Comparison of ENCODE assay signal across 13 cellular contexts in genomic region chrX:112832481-112833095, GRCh38. TPM values are rescaled to one million over a fixed set of nuclear protein-coding genes. Genes with fewer than 3 reads are reported as not detected.
DNase-seq lines count a peak whose midpoint lies in the region; ATAC-seq, FAIRE-seq and TF ChIP-seq lines count a peak whose summit lies in the region.
"Had no signal": no experiment of that assay in that cellular context is flagged by ENCODE, and none has a peak within 500 bp of the region (broad histone marks: within the 10 kb centered on the region; RNA-seq: fewer than 3 reads in every experiment).

No MANE protein-coding gene starts in this region.

- H3K27me3 ChIP-seq in Caco-2 (replicated peaks; ENCODE audit: control insufficient read depth, insufficient read depth, low read length) (no peaks in the 10 kb centered on the region), astrocyte (ENCODE audit: insufficient read depth, low read length) (no peaks in the 10 kb centered on the region), lung (ENCODE audit: control insufficient read depth, insufficient read depth) (no peaks in the 10 kb centered on the region)

- H3K79me2 ChIP-seq in astrocyte (ENCODE audit: insufficient read depth, low read length): no peaks in the 10 kb centered on the region

- H3K4me3 Mint-ChIP-seq in Caco-2 (ENCODE audit: unreplicated experiment) (peak overlapping the region; percentile 38), astrocyte (ENCODE audit: unreplicated experiment) (no peak overlapping the region)
- H3K4me3 Mint-ChIP-seq in activated CD8-positive, alpha-beta memory T cell treated with anti-CD3 and anti-CD28 coated beads, Interleukin-2, amount 10 ng/mL, durations not matched to agents 7 days and 5 days: no peak overlapping the region
- no peak overlapping the region for H3K4me3 Mint-ChIP-seq in natural killer cell treated with Interleukin-12 subunit alpha and Interleukin-12 subunit beta and Interleukin-15 and Interleukin-18, amount 100 ng/mL, for 72 hours
- H3K4me3 Mint-ChIP-seq: activated naive CD8-positive, alpha-beta T cell treated with anti-CD3 and anti-CD28 coated beads, Interleukin-2, amount 10 ng/mL, durations not matched to agents 7 days and 5 days; neural crest cell had no signal

- H3K4me1 Mint-ChIP-seq in Caco-2 (ENCODE audit: low read depth, unreplicated experiment): peaks cover 11% of the 10 kb centered on the region
- H3K4me1 Mint-ChIP-seq in astrocyte (ENCODE audit: low read depth, unreplicated experiment): peaks cover 15% of the 10 kb centered on the region
- no peaks in the 10 kb centered on the region for H3K4me1 Mint-ChIP-seq in activated CD8-positive, alpha-beta memory T cell treated with anti-CD3 and anti-CD28 coated beads, Interleukin-2, amount 10 ng/mL, durations not matched to agents 7 days and 5 days
- H3K4me1 Mint-ChIP-seq in natural killer cell treated with Interleukin-12 subunit alpha and Interleukin-12 subunit beta and Interleukin-15 and Interleukin-18, amount 100 ng/mL, for 72 hours (ENCODE audit: low read depth in 2 of 2): no peaks in the 10 kb centered on the region
- H3K4me1 Mint-ChIP-seq: activated naive CD8-positive, alpha-beta T cell treated with anti-CD3 and anti-CD28 coated beads, Interleukin-2, amount 10 ng/mL, durations not matched to agents 7 days and 5 days had no signal

- H3K27ac ChIP-seq in astrocyte (ENCODE audit: low read depth, low read length): no peak overlapping the region
- no peak overlapping the region for H3K27ac ChIP-seq in lung (ENCODE audit: low read depth in 1 of 2, low read length in 1 of 2)

- 57 to 94% methylated on average over 3 of the region's 3 CpGs for WGBS in lung, 2 donors

- no peaks in the 10 kb centered on the region for H3K36me3 ChIP-seq in Caco-2 (ENCODE audit: control insufficient read depth, insufficient read depth, low read length)
- H3K36me3 ChIP-seq in astrocyte (ENCODE audit: insufficient read depth, low read length): no peaks in the 10 kb centered on the region
- no peaks in the 10 kb centered on the region for H3K36me3 ChIP-seq in lung (ENCODE audit: control insufficient read depth in 2 of 2, insufficient read depth in 2 of 2, low read length in 2 of 2)

- DNase-seq in Caco-2 (peak; percentile 71 to 79), NCI-H1436 (lab: John Stamatoyannopoulos, UW) (peak; percentile 57), astrocyte (ENCODE audit: low read depth) (peak; percentile 30), lung (ENCODE audit: low spot score) (peak; percentile 77), retina (no peak), foreskin fibroblast (no peak)
- no peak for DNase-seq in activated CD8-positive, alpha-beta memory T cell treated with anti-CD3 and anti-CD28 coated beads, Interleukin-2, amount 10 ng/mL, durations not matched to agents 7 days and 5 days
- DNase-seq in natural killer cell treated with Interleukin-12 subunit alpha and Interleukin-12 subunit beta and Interleukin-15 and Interleukin-18, amount 100 ng/mL, for 72 hours (ENCODE audit: low spot score): no peak
- DNase-seq: activated CD4-positive, alpha-beta T cell treated with anti-CD3 and anti-CD28 coated beads, Interleukin-2, amount 50 U/mL, for 1 hour; activated naive CD8-positive, alpha-beta T cell treated with anti-CD3 and anti-CD28 coated beads, Interleukin-2, amount 10 ng/mL, durations not matched to agents 7 days and 5 days; HCEC 1CT; NCI-H1048 had no signal

- no peak for FAIRE-seq in astrocyte (lab: Jason Lieb, UNC)

- H3K36me3 Mint-ChIP-seq in Caco-2 (ENCODE audit: insufficient read depth, unreplicated experiment) (no peaks in the 10 kb centered on the region), astrocyte (ENCODE audit: low read depth, unreplicated experiment) (no peaks in the 10 kb centered on the region)
- H3K36me3 Mint-ChIP-seq in activated CD8-positive, alpha-beta memory T cell treated with anti-CD3 and anti-CD28 coated beads, Interleukin-2, amount 10 ng/mL, durations not matched to agents 7 days and 5 days: no peaks in the 10 kb centered on the region
- H3K36me3 Mint-ChIP-seq in natural killer cell treated with Interleukin-12 subunit alpha and Interleukin-12 subunit beta and Interleukin-15 and Interleukin-18, amount 100 ng/mL, for 72 hours: no peaks in the 10 kb centered on the region
- H3K36me3 Mint-ChIP-seq: activated naive CD8-positive, alpha-beta T cell treated with anti-CD3 and anti-CD28 coated beads, Interleukin-2, amount 10 ng/mL, durations not matched to agents 7 days and 5 days had no signal

- no peaks in the 10 kb centered on the region for H3K9me3 ChIP-seq in Caco-2
- H3K9me3 ChIP-seq in astrocyte (ENCODE audit: insufficient read depth, low read depth, low read length): no peaks in the 10 kb centered on the region
- no peaks in the 10 kb centered on the region for H3K9me3 ChIP-seq in lung (ENCODE audit: control insufficient read depth in 2 of 2, insufficient read depth in 1 of 2, low read length in 1 of 2)

- H4K20me1 ChIP-seq in astrocyte (ENCODE audit: insufficient read depth, low read length): no peaks in the 10 kb centered on the region

- peak overlapping the region; percentile 73 for H3K27ac Mint-ChIP-seq in Caco-2 (ENCODE audit: unreplicated experiment)
- peak overlapping the region; percentile 69 for H3K27ac Mint-ChIP-seq in astrocyte (ENCODE audit: unreplicated experiment)
- H3K27ac Mint-ChIP-seq in activated CD8-positive, alpha-beta memory T cell treated with anti-CD3 and anti-CD28 coated beads, Interleukin-2, amount 10 ng/mL, durations not matched to agents 7 days and 5 days: no peak overlapping the region
- H3K27ac Mint-ChIP-seq in natural killer cell treated with Interleukin-12 subunit alpha and Interleukin-12 subunit beta and Interleukin-15 and Interleukin-18, amount 100 ng/mL, for 72 hours: no peak overlapping the region
- H3K27ac Mint-ChIP-seq: activated naive CD8-positive, alpha-beta T cell treated with anti-CD3 and anti-CD28 coated beads, Interleukin-2, amount 10 ng/mL, durations not matched to agents 7 days and 5 days had no signal

- H3K9ac ChIP-seq in astrocyte (ENCODE audit: low read length): no peak overlapping the region

- POLR2A ChIA-PET in Caco-2 (lab: Charles Lee): no interaction called here

- no peak overlapping the region for H3K4me2 ChIP-seq in astrocyte (ENCODE audit: low read length)

- H3K27me3 Mint-ChIP-seq in Caco-2 (ENCODE audit: insufficient read depth, unreplicated experiment) (no peaks in the 10 kb centered on the region), astrocyte (ENCODE audit: low read depth, unreplicated experiment) (no peaks in the 10 kb centered on the region)
- no peaks in the 10 kb centered on the region for H3K27me3 Mint-ChIP-seq in activated CD8-positive, alpha-beta memory T cell treated with anti-CD3 and anti-CD28 coated beads, Interleukin-2, amount 10 ng/mL, durations not matched to agents 7 days and 5 days
- H3K27me3 Mint-ChIP-seq in natural killer cell treated with Interleukin-12 subunit alpha and Interleukin-12 subunit beta and Interleukin-15 and Interleukin-18, amount 100 ng/mL, for 72 hours: peaks cover 0 to 5% of the 10 kb centered on the region in 2 donors

- intact Hi-C loops in Caco-2 (cut with micrococcal nuclease; ENCODE audit: unreplicated experiment): loop anchor here (1.0 to 10.0 kb wide), 3 partner anchors 8 to 132 kb away; partner anchors contain the start of gene AMOT

- H3K4me3 ChIP-seq in Caco-2 (ENCODE audit: low read depth, low read length) (no peak overlapping the region), astrocyte (ENCODE audit: insufficient read depth, low read depth, low read length) (no peak overlapping the region), lung (no peak overlapping the region), foreskin fibroblast (ENCODE audit: low read depth in 1 of 2, low read length in 2 of 2) (no peak overlapping the region)

- ATAC-seq in lung (ENCODE audit: insufficient read depth, low FRiP score): peak; percentile 85
- ATAC-seq in activated CD8-positive, alpha-beta memory T cell treated with anti-CD3 and anti-CD28 coated beads, Interleukin-2, amount 10 ng/mL, durations not matched to agents 7 days and 5 days: no peak
- ATAC-seq in natural killer cell treated with Interleukin-12 subunit alpha and Interleukin-12 subunit beta and Interleukin-15 and Interleukin-18, amount 100 ng/mL, for 72 hours: no peak

- no peaks in the 10 kb centered on the region for H3K9me3 Mint-ChIP-seq in Caco-2 (ENCODE audit: unreplicated experiment)
- no peaks in the 10 kb centered on the region for H3K9me3 Mint-ChIP-seq in astrocyte (ENCODE audit: unreplicated experiment)
- H3K9me3 Mint-ChIP-seq in activated CD8-positive, alpha-beta memory T cell treated with anti-CD3 and anti-CD28 coated beads, Interleukin-2, amount 10 ng/mL, durations not matched to agents 7 days and 5 days (ENCODE audit: low read depth): no peaks in the 10 kb centered on the region
- no peaks in the 10 kb centered on the region for H3K9me3 Mint-ChIP-seq in natural killer cell treated with Interleukin-12 subunit alpha and Interleukin-12 subunit beta and Interleukin-15 and Interleukin-18, amount 100 ng/mL, for 72 hours
- H3K9me3 Mint-ChIP-seq: activated naive CD8-positive, alpha-beta T cell treated with anti-CD3 and anti-CD28 coated beads, Interleukin-2, amount 10 ng/mL, durations not matched to agents 7 days and 5 days; neural crest cell had no signal

- H3K4me1 ChIP-seq in Caco-2: peaks cover 40% of the 10 kb centered on the region
- peaks cover 10% of the 10 kb centered on the region for H3K4me1 ChIP-seq in astrocyte (ENCODE audit: insufficient read depth, low read length)
- no peaks in the 10 kb centered on the region for H3K4me1 ChIP-seq in lung (ENCODE audit: control insufficient read depth in 2 of 2, insufficient read depth in 2 of 2, low read length in 2 of 2)

- BruUV-seq in Caco-2 (replicated peaks; lab: Mats Ljungman, UMichigan): no TSS peak

- H2AFZ ChIP-seq in astrocyte (ENCODE audit: low read depth, low read length): no peak overlapping the region

- TF ChIP-seq CTCF in Caco-2 (IDR thresholded peaks at IDR 0.05; ENCODE audit: insufficient read depth in 1 of 2, low read depth in 1 of 2, low read length in 1 of 2, severe bottlenecking in 1 of 2, unreplicated experiment in 1 of 2) (no peak), astrocyte (IDR thresholded peaks at IDR 0.05; ENCODE audit: insufficient read depth, low read depth, low read length) (no peak), lung (IDR thresholded peaks at IDR 0.05; ENCODE audit: control extremely low read depth, extremely low read depth) (no peak), foreskin fibroblast (IDR thresholded peaks at IDR 0.05; ENCODE audit: low read depth, low read length) (no peak)

- CTCF ChIA-PET in Caco-2 (lab: Charles Lee): no interaction called here
- CTCF ChIA-PET in activated CD8-positive, alpha-beta memory T cell treated with anti-CD3 and anti-CD28 coated beads, Interleukin-2, amount 10 ng/mL, durations not matched to agents 7 days and 5 days (lab: Charles Lee): no interaction called here

RNA-seq across cellular contexts. Expression of gene AMOT, which starts 8.0 kb away (rescaled TPM):
- total RNA-seq in Caco-2 (2022) (55.7 and 66.3 TPM in 2 replicates), astrocyte (16.7 and 36.9 TPM in 2 replicates), lung (10 to 100 TPM in 1 of 2 donors, 1 to 10 TPM in 1; 9.9 to 11.8 TPM)
- polyA plus RNA-seq in lung: 1 to 10 TPM in 1 of 2 donors, under 1 TPM in 1; 0.79 to 1.8 TPM
- under 1 TPM; 0.28 to 0.38 TPM for total RNA-seq in activated CD8-positive, alpha-beta memory T cell treated with anti-CD3 and anti-CD28 coated beads, Interleukin-2, amount 10 ng/mL, durations not matched to agents 7 days and 5 days
- total RNA-seq in natural killer cell treated with Interleukin-12 subunit alpha and Interleukin-12 subunit beta and Interleukin-15 and Interleukin-18, amount 100 ng/mL, for 72 hours: 1 to 10 TPM in 1 of 2 donors, under 1 TPM in 1; 0.14 to 1.0 TPM

Comparison
In these comparisons a context has a peak if more than half of its experiments do, and no peak if none do; other contexts are left out.
1. DNase-seq: peak in Caco-2 (2 of 2), NCI-H1436 (single experiment), astrocyte (single experiment) and lung (single experiment); none in activated CD8-positive, alpha-beta memory T cell treated with anti-CD3 and anti-CD28 coated beads, Interleukin-2, amount 10 ng/mL, durations not matched to agents 7 days and 5 days (single experiment), natural killer cell treated with Interleukin-12 subunit alpha and Interleukin-12 subunit beta and Interleukin-15 and Interleukin-18, amount 100 ng/mL, for 72 hours (single experiment), retina (single experiment) and foreskin fibroblast (0 of 2).
2. H3K27ac Mint-ChIP-seq: peak in Caco-2 (single experiment) and astrocyte (single experiment); none in activated CD8-positive, alpha-beta memory T cell treated with anti-CD3 and anti-CD28 coated beads, Interleukin-2, amount 10 ng/mL, durations not matched to agents 7 days and 5 days (single experiment) and natural killer cell treated with Interleukin-12 subunit alpha and Interleukin-12 subunit beta and Interleukin-15 and Interleukin-18, amount 100 ng/mL, for 72 hours (0 of 2).